In the genomic region with DNA sequence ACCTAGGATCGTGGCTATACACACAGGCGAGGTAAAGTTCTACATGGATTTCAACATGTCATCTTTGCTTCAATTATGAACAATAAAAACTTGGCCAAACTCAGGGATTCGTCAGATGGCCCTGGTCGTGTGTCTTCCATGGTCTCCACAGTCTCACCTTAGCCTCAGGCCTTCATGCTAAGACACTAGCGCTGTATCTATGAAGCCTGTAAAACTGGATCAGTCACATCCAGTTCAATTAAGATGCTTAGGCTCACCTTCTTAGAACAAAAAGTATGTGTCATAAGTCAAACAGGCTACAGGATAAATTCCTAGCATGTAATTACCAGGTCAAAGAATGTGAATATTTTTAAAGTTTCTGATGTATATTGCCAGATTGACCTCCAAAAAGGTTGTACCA, we compare ENCODE assay signal across 17 cellular contexts.
DNase-seq lines count a peak whose midpoint lies in the region; ATAC-seq and TF ChIP-seq lines count a peak whose summit lies in the region.
"Had no signal": no experiment of that assay in that cellular context is flagged by ENCODE, and none has a peak within 500 bp of the region (broad histone marks: within the 10 kb centered on the region; RNA-seq: fewer than 3 reads in every experiment).

No MANE protein-coding gene starts in this region.

- no peak overlapping the region for H2AFZ ChIP-seq in PC-3 (ENCODE audit: low read length)
- H2AFZ ChIP-seq: GM23338 had no signal

- H4K20me1 ChIP-seq in PC-3 (ENCODE audit: low read length), result no peaks in the 10 kb centered on the region

- H3K4me3 Mint-ChIP-seq in type B pancreatic cell, result peak overlapping the region; percentile 34
- H3K4me3 Mint-ChIP-seq: CD8-positive, alpha-beta T cell; GM23338 had no signal

- peak overlapping the region; percentile 68 for H3K27ac Mint-ChIP-seq in type B pancreatic cell
- H3K27ac Mint-ChIP-seq: CD8-positive, alpha-beta T cell; GM23338 had no signal

- DNase-seq in PC-3 (peak; percentile 38), RWPE2 (ENCODE audit: low spot score) (no peak), foreskin keratinocyte (peak; percentile 69 to 78), type B pancreatic cell (ENCODE audit: extremely low spot score, unreplicated experiment) (no peak), NCI-H2171 (lab: John Stamatoyannopoulos, UW) (no peak), hypothalamus (lab: John Stamatoyannopoulos, UW) (no peak)
- DNase-seq: BE2C; CD8-positive, alpha-beta T cell; COR-L47; DMS153; DMS79 treated with DMSO at 0.1 percent for 48 hours; EL; H7 had no signal

- no peaks in the 10 kb centered on the region for H3K79me2 ChIP-seq in PC-3 (ENCODE audit: low read length)

- H3K4me3 ChIP-seq in PC-3 (ENCODE audit: low read length) (no peak overlapping the region), RWPE2 (ENCODE audit: severe bottlenecking) (no peak overlapping the region)
- H3K4me3 ChIP-seq: A549, GM23338 had no signal

- CTCF ChIA-PET in PC-3 (lab: Charles Lee), result no interaction called here

- peaks cover 10% of the 10 kb centered on the region for H3K27me3 Mint-ChIP-seq in type B pancreatic cell

- H3K9me3 ChIP-seq in PC-3 (ENCODE audit: low read length) (no peaks in the 10 kb centered on the region), RWPE2 (ENCODE audit: severe bottlenecking) (no peaks in the 10 kb centered on the region)
- H3K9me3 ChIP-seq: A549, BE2C had no signal

- BruUV-seq in PC-3 (replicated peaks; lab: Mats Ljungman, UMichigan), result no TSS peak

- H3K4me2 ChIP-seq in PC-3 (ENCODE audit: low read length), result no peak overlapping the region
- H3K4me2 ChIP-seq: A549, GM23338 had no signal

- ATAC-seq in PC-3 (peak; percentile 37; the same call in 1 of the 2 replicates), RWPE2 (ENCODE audit: low read depth) (peak; percentile 72), foreskin keratinocyte (peak; percentile 92)
- ATAC-seq: A549; CD8-positive, alpha-beta T cell; GM23338 had no signal

- POLR2A ChIA-PET in PC-3 (lab: Charles Lee; ENCODE audit: unreplicated experiment), result no interaction called here

- H3K9me2 ChIP-seq in PC-3 (replicated peaks; ENCODE audit: low read length), result no peaks in the 10 kb centered on the region

- peaks cover 7% of the 10 kb centered on the region for H3K9me3 Mint-ChIP-seq in type B pancreatic cell
- H3K9me3 Mint-ChIP-seq: CD8-positive, alpha-beta T cell; GM23338 had no signal

- no peak overlapping the region for H3K9ac ChIP-seq in PC-3 (ENCODE audit: low read length)

- intact Hi-C loops in PC-3 (cut with micrococcal nuclease), result no loop called here

- H3K4me1 ChIP-seq in PC-3 (ENCODE audit: insufficient read depth, low read length) (0 out of 2 replicates have a peak, but pooled peaks cover 5% of the 10 kb centered on the region), RWPE2 (ENCODE audit: insufficient read depth, poor library complexity, severe bottlenecking) (peaks cover 8% of the 10 kb centered on the region), foreskin keratinocyte (peaks cover 3% of the 10 kb centered on the region)
- H3K4me1 ChIP-seq: A549, BE2C had no signal

- TF ChIP-seq CTCF in PC-3 (conservative IDR thresholded peaks at IDR 0.05; ENCODE audit: low read depth, low read length), result no peak
- no peak for TF ChIP-seq CTCF in RWPE2 (IDR thresholded peaks at IDR 0.05; ENCODE audit: poor library complexity, severe bottlenecking)
- no peak for TF ChIP-seq CTCF in foreskin keratinocyte (conservative IDR thresholded peaks at IDR 0.05)
- no peak for TF ChIP-seq CTCF in type B pancreatic cell (conservative IDR thresholded peaks at IDR 0.05)

- no peak overlapping the region for H3K27ac ChIP-seq in PC-3 (ENCODE audit: low read length)
- H3K27ac ChIP-seq in RWPE2 (ENCODE audit: poor library complexity, severe bottlenecking), result no peak overlapping the region
- no peak overlapping the region for H3K27ac ChIP-seq in foreskin keratinocyte
- H3K27ac ChIP-seq: A549, C4-2B, HL-60 had no signal

- H3K27me3 ChIP-seq in PC-3 (ENCODE audit: low read length) (no peaks in the 10 kb centered on the region), RWPE2 (ENCODE audit: insufficient read depth, poor library complexity, severe bottlenecking) (no peaks in the 10 kb centered on the region), foreskin keratinocyte (no peaks in the 10 kb centered on the region)
- H3K27me3 ChIP-seq: BE2C had no signal

- no peaks in the 10 kb centered on the region for H3F3A ChIP-seq in PC-3 (ENCODE audit: low read length, unreplicated experiment)

- H3K4me1 Mint-ChIP-seq in type B pancreatic cell (ENCODE audit: unreplicated experiment), result no peaks in the 10 kb centered on the region

- no peaks in the 10 kb centered on the region for H3K36me3 Mint-ChIP-seq in type B pancreatic cell
- H3K36me3 Mint-ChIP-seq: CD8-positive, alpha-beta T cell had no signal

- H3K36me3 ChIP-seq in PC-3 (ENCODE audit: low read depth, low read length) (no peaks in the 10 kb centered on the region), RWPE2 (ENCODE audit: low read depth) (no peaks in the 10 kb centered on the region)
- H3K36me3 ChIP-seq: BE2C had no signal

Comparison
In these comparisons a context has a peak if more than half of its experiments do, and no peak if none do; other contexts are left out.
1. ATAC-seq: peak in every context shown above with its lines; median percentile 92 in foreskin keratinocyte; 72 in RWPE2; 37 in PC-3.
2. DNase-seq: peak in PC-3 (single experiment) and foreskin keratinocyte (2 of 2); none in RWPE2 (single experiment), type B pancreatic cell (single experiment), NCI-H2171 (single experiment) and hypothalamus (0 of 51).